1 cellular context compared by ENCODE assay signal in the genomic region with DNA sequence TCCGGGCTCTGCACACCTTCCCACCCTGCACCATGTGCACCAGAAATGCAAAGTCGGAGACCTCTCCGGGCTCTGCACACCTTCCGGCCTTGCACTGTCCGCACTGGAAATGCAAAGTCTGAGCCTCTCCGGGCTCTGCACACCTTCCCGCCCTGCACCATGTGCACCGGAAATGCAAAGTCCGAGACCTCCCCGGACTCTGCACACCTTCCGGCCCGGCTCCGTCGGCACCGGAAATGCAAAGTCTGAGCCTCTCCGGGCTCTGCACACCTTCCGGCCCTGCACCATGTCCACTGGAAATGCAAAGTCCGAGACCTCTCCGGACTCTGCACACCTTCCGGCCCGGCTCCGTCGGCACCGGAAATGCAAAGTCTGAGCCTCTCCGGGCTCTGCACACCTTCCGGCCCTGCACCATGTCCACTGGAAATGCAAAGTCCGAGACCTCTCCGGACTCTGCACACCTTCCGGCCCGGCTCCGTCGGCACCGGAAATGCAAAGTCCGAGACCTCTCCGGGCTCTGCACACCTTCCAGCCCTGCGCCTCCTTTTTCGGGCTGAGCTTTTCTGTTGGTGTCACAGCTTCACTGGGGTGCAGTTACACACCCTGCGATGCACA.
A peak's percentile ranks its signal among the peaks of the same experiment; 100 is the strongest.
TF ChIP-seq lines count a peak whose summit lies in the region.

No MANE protein-coding gene starts in this region.

TF ChIP-seq in HepG2, 621 proteins besides CTCF, POLR2A, EP300 and RAD21 (continued from another document and continues in another):
- TF ChIP-seq, protein P1, sequence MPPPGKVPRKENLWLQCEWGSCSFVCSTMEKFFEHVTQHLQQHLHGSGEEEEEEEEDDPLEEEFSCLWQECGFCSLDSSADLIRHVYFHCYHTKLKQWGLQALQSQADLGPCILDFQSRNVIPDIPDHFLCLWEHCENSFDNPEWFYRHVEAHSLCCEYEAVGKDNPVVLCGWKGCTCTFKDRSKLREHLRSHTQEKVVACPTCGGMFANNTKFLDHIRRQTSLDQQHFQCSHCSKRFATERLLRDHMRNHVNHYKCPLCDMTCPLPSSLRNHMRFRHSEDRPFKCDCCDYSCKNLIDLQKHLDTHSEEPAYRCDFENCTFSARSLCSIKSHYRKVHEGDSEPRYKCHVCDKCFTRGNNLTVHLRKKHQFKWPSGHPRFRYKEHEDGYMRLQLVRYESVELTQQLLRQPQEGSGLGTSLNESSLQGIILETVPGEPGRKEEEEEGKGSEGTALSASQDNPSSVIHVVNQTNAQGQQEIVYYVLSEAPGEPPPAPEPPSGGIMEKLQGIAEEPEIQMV (CRISPR knock-in tag; IDR thresholded peaks at IDR 0.05; ENCODE audit: low read depth): peak; percentile 53; the same call in 1 of the 2 replicates
- 0 out of 2 replicates have a peak, but pooled peaks have one; percentile 13 for TF ChIP-seq ZNF430 (CRISPR knock-in tag; IDR thresholded peaks at IDR 0.05)
- peak; percentile 55; the same call in 1 of the 2 replicates for TF ChIP-seq KDM2A (CRISPR knock-in tag; IDR thresholded peaks at IDR 0.05; ENCODE audit: borderline replicate concordance, low read depth)
- TF ChIP-seq, protein P2, sequence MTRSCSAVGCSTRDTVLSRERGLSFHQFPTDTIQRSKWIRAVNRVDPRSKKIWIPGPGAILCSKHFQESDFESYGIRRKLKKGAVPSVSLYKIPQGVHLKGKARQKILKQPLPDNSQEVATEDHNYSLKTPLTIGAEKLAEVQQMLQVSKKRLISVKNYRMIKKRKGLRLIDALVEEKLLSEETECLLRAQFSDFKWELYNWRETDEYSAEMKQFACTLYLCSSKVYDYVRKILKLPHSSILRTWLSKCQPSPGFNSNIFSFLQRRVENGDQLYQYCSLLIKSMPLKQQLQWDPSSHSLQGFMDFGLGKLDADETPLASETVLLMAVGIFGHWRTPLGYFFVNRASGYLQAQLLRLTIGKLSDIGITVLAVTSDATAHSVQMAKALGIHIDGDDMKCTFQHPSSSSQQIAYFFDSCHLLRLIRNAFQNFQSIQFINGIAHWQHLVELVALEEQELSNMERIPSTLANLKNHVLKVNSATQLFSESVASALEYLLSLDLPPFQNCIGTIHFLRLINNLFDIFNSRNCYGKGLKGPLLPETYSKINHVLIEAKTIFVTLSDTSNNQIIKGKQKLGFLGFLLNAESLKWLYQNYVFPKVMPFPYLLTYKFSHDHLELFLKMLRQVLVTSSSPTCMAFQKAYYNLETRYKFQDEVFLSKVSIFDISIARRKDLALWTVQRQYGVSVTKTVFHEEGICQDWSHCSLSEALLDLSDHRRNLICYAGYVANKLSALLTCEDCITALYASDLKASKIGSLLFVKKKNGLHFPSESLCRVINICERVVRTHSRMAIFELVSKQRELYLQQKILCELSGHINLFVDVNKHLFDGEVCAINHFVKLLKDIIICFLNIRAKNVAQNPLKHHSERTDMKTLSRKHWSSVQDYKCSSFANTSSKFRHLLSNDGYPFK (CRISPR knock-in tag; IDR thresholded peaks at IDR 0.05; ENCODE audit: borderline replicate concordance): peak; percentile 58; the same call in 1 of the 2 replicates
- peak; percentile 95 for TF ChIP-seq GABPB1 (CRISPR knock-in tag; IDR thresholded peaks at IDR 0.05)
- TF ChIP-seq NFKB2 (CRISPR knock-in tag; IDR thresholded peaks at IDR 0.05; ENCODE audit: borderline replicate concordance): peak; percentile 79; the same call in 1 of the 2 replicates
- TF ChIP-seq, protein P3, sequence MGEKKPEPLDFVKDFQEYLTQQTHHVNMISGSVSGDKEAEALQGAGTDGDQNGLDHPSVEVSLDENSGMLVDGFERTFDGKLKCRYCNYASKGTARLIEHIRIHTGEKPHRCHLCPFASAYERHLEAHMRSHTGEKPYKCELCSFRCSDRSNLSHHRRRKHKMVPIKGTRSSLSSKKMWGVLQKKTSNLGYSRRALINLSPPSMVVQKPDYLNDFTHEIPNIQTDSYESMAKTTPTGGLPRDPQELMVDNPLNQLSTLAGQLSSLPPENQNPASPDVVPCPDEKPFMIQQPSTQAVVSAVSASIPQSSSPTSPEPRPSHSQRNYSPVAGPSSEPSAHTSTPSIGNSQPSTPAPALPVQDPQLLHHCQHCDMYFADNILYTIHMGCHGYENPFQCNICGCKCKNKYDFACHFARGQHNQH (CRISPR knock-in tag; IDR thresholded peaks at IDR 0.05): 0 out of 2 replicates have a peak, but pooled peaks have one; percentile 28
- TF ChIP-seq, protein P4, sequence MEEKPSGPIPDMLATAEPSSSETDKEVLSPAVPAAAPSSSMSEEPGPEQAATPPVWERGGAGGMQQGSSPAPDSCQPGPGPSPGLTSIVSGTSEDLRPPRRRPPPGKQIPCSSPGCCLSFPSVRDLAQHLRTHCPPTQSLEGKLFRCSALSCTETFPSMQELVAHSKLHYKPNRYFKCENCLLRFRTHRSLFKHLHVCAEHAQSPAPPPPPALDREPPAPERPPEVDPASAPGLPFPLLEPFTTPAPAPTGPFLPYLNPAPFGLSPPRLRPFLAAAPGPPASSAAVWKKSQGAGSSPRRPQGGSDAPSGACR (CRISPR knock-in tag; IDR thresholded peaks at IDR 0.05): 0 out of 2 replicates have a peak, but pooled peaks have one; percentile 45
- TF ChIP-seq MTA1 (CRISPR knock-in tag; IDR thresholded peaks at IDR 0.05; ENCODE audit: borderline replicate concordance): peak; percentile 77
- TF ChIP-seq ZNF501 (CRISPR knock-in tag; IDR thresholded peaks at IDR 0.05): peak; percentile 66; the same call in 1 of the 2 replicates
- TF ChIP-seq, protein P5, sequence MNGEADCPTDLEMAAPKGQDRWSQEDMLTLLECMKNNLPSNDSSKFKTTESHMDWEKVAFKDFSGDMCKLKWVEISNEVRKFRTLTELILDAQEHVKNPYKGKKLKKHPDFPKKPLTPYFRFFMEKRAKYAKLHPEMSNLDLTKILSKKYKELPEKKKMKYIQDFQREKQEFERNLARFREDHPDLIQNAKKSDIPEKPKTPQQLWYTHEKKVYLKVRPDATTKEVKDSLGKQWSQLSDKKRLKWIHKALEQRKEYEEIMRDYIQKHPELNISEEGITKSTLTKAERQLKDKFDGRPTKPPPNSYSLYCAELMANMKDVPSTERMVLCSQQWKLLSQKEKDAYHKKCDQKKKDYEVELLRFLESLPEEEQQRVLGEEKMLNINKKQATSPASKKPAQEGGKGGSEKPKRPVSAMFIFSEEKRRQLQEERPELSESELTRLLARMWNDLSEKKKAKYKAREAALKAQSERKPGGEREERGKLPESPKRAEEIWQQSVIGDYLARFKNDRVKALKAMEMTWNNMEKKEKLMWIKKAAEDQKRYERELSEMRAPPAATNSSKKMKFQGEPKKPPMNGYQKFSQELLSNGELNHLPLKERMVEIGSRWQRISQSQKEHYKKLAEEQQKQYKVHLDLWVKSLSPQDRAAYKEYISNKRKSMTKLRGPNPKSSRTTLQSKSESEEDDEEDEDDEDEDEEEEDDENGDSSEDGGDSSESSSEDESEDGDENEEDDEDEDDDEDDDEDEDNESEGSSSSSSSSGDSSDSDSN (CRISPR knock-in tag; IDR thresholded peaks at IDR 0.05): peak; percentile 64
- 0 out of 2 replicates have a peak, but pooled peaks have one; percentile 38 for TF ChIP-seq MXD4 (CRISPR knock-in tag; IDR thresholded peaks at IDR 0.05)
- TF ChIP-seq ZNF34 (CRISPR knock-in tag; IDR thresholded peaks at IDR 0.05; ENCODE audit: borderline replicate concordance): 0 out of 2 replicates have a peak, but pooled peaks have one; percentile 3
- TF ChIP-seq ZC3H13 (CRISPR knock-in tag; IDR thresholded peaks at IDR 0.05): peak; percentile 60; the same call in 1 of the 2 replicates
- TF ChIP-seq ZNF839 (CRISPR knock-in tag; IDR thresholded peaks at IDR 0.05; ENCODE audit: borderline replicate concordance): peak; percentile 20; the same call in 1 of the 2 replicates
- peak; percentile 95; the same call in 1 of the 2 replicates for TF ChIP-seq ZBTB3 (CRISPR knock-in tag; IDR thresholded peaks at IDR 0.05; ENCODE audit: borderline replicate concordance, low read depth)
- TF ChIP-seq GATAD1 (CRISPR knock-in tag; IDR thresholded peaks at IDR 0.05): peak; percentile 79
- TF ChIP-seq RBFOX2 (IDR thresholded peaks at IDR 0.05; ENCODE audit: low read depth, low read length): 0 out of 2 replicates have a peak, but pooled peaks have one; percentile 18
- TF ChIP-seq, protein P6, sequence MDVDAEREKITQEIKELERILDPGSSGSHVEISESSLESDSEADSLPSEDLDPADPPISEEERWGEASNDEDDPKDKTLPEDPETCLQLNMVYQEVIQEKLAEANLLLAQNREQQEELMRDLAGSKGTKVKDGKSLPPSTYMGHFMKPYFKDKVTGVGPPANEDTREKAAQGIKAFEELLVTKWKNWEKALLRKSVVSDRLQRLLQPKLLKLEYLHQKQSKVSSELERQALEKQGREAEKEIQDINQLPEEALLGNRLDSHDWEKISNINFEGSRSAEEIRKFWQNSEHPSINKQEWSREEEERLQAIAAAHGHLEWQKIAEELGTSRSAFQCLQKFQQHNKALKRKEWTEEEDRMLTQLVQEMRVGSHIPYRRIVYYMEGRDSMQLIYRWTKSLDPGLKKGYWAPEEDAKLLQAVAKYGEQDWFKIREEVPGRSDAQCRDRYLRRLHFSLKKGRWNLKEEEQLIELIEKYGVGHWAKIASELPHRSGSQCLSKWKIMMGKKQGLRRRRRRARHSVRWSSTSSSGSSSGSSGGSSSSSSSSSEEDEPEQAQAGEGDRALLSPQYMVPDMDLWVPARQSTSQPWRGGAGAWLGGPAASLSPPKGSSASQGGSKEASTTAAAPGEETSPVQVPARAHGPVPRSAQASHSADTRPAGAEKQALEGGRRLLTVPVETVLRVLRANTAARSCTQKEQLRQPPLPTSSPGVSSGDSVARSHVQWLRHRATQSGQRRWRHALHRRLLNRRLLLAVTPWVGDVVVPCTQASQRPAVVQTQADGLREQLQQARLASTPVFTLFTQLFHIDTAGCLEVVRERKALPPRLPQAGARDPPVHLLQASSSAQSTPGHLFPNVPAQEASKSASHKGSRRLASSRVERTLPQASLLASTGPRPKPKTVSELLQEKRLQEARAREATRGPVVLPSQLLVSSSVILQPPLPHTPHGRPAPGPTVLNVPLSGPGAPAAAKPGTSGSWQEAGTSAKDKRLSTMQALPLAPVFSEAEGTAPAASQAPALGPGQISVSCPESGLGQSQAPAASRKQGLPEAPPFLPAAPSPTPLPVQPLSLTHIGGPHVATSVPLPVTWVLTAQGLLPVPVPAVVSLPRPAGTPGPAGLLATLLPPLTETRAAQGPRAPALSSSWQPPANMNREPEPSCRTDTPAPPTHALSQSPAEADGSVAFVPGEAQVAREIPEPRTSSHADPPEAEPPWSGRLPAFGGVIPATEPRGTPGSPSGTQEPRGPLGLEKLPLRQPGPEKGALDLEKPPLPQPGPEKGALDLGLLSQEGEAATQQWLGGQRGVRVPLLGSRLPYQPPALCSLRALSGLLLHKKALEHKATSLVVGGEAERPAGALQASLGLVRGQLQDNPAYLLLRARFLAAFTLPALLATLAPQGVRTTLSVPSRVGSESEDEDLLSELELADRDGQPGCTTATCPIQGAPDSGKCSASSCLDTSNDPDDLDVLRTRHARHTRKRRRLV (CRISPR knock-in tag; IDR thresholded peaks at IDR 0.05): peak; percentile 38; the same call in 1 of the 2 replicates
- TF ChIP-seq HDAC2 (CRISPR knock-in tag; IDR thresholded peaks at IDR 0.05): peak; percentile 78
- peak; percentile 91 for TF ChIP-seq KAT8 (CRISPR knock-in tag; IDR thresholded peaks at IDR 0.05)
- TF ChIP-seq ZNF441 (CRISPR knock-in tag; IDR thresholded peaks at IDR 0.05; ENCODE audit: borderline replicate concordance): peak; percentile 56; the same call in 1 of the 2 replicates
- peak; percentile 78; the same call in 1 of the 2 replicates for TF ChIP-seq TMF1 (CRISPR knock-in tag; IDR thresholded peaks at IDR 0.05; ENCODE audit: low read depth)
- peak; percentile 34; the same call in 1 of the 2 replicates for TF ChIP-seq FOXC1 (CRISPR knock-in tag; IDR thresholded peaks at IDR 0.05; ENCODE audit: borderline replicate concordance)
- TF ChIP-seq ZNF343 (CRISPR knock-in tag; IDR thresholded peaks at IDR 0.05): 0 out of 2 replicates have a peak, but pooled peaks have one; percentile 65
- peak; percentile 44; the same call in 1 of the 2 replicates for TF ChIP-seq RXRB (CRISPR knock-in tag; IDR thresholded peaks at IDR 0.05; ENCODE audit: borderline replicate concordance)
- TF ChIP-seq MEF2D (CRISPR knock-in tag; IDR thresholded peaks at IDR 0.05): peak; percentile 60
- TF ChIP-seq MIER2 (CRISPR knock-in tag; IDR thresholded peaks at IDR 0.05): peak; percentile 54; the same call in 1 of the 2 replicates
- TF ChIP-seq, protein P7, sequence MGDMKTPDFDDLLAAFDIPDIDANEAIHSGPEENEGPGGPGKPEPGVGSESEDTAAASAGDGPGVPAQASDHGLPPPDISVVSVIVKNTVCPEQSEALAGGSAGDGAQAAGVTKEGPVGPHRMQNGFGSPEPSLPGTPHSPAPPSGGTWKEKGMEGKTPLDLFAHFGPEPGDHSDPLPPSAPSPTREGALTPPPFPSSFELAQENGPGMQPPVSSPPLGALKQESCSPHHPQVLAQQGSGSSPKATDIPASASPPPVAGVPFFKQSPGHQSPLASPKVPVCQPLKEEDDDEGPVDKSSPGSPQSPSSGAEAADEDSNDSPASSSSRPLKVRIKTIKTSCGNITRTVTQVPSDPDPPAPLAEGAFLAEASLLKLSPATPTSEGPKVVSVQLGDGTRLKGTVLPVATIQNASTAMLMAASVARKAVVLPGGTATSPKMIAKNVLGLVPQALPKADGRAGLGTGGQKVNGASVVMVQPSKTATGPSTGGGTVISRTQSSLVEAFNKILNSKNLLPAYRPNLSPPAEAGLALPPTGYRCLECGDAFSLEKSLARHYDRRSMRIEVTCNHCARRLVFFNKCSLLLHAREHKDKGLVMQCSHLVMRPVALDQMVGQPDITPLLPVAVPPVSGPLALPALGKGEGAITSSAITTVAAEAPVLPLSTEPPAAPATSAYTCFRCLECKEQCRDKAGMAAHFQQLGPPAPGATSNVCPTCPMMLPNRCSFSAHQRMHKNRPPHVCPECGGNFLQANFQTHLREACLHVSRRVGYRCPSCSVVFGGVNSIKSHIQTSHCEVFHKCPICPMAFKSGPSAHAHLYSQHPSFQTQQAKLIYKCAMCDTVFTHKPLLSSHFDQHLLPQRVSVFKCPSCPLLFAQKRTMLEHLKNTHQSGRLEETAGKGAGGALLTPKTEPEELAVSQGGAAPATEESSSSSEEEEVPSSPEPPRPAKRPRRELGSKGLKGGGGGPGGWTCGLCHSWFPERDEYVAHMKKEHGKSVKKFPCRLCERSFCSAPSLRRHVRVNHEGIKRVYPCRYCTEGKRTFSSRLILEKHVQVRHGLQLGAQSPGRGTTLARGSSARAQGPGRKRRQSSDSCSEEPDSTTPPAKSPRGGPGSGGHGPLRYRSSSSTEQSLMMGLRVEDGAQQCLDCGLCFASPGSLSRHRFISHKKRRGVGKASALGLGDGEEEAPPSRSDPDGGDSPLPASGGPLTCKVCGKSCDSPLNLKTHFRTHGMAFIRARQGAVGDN (CRISPR knock-in tag; IDR thresholded peaks at IDR 0.05): peak; percentile 99
